9 cellular contexts compared by ENCODE assay signal in the genomic region with DNA sequence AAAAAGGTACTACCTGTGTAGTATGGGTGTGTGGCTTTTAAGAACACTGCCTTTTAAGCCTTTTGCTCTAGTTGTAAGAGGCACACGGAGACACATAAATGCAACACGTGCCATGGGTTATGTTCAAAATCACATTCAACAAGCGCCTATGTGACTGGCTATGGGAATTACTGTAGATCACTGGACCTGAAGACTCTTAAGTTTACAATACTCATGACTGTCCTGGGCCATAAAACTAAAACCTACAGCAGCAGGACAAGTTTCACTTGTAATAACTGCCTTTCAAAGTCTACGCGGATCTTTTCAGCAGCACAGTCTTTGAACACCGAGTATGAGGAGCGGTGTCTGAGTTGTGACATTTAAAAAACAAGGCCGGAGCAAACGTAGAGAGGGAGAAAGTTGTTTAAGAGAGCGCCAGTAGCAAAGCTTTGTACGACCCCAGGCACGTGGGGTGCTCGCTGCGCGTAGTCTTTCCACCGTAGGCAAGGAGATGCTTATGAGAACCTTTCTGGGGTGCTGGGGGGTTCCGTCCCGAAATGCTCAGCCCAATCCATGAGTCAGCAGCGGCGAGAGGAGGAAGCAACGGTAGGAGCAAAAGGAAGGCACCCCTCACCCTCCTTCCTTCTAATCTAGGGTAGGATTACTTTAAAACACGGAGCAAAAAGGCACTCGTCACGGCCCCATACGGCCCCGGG. TPM values are rescaled to one million over a fixed set of nuclear protein-coding genes. Genes with fewer than 3 reads are reported as not detected.
DNase-seq lines count a peak whose midpoint lies in the region; ATAC-seq, FAIRE-seq and TF ChIP-seq lines count a peak whose summit lies in the region.
"Had no signal": no experiment of that assay in that cellular context is flagged by ENCODE, and none has a peak within 500 bp of the region (broad histone marks: within the 10 kb centered on the region; RNA-seq: fewer than 3 reads in every experiment).

No MANE protein-coding gene starts in this region.

- no peaks in the 10 kb centered on the region for H3K9me3 ChIP-seq in Loucy (ENCODE audit: insufficient read depth, low read depth, low read length)
- no peaks in the 10 kb centered on the region for H3K9me3 ChIP-seq in neutrophil

- H3K4me3 ChIP-seq in Loucy (ENCODE audit: low read length, poor library complexity, severe bottlenecking) = peak overlapping the region; percentile 89
- peak overlapping the region; percentile 72 to 82 for H3K4me3 ChIP-seq in neutrophil (ENCODE audit: low read depth in 1 of 2, low read length in 1 of 2)

- H3K27me3 ChIP-seq in Loucy (ENCODE audit: insufficient read depth, low read length, poor library complexity, severe bottlenecking) = no peaks in the 10 kb centered on the region
- H3K27me3 ChIP-seq in neutrophil = no peaks in the 10 kb centered on the region

- H3K9ac ChIP-seq in Loucy (ENCODE audit: low read depth, low read length, poor library complexity, severe bottlenecking) = peak overlapping the region; percentile 86

- CTCF ChIA-PET in activated CD8-positive, alpha-beta memory T cell treated with anti-CD3 and anti-CD28 coated beads, Interleukin-2, amount 10 ng/mL, durations not matched to agents 7 days and 5 days (lab: Charles Lee) = no interaction called here

- H3K4me1 ChIP-seq in Loucy (ENCODE audit: insufficient read depth, low read length, poor library complexity, severe bottlenecking) (peaks cover 42% of the 10 kb centered on the region), neutrophil (ENCODE audit: control insufficient read depth in 1 of 2, insufficient read depth in 1 of 2, low read depth in 1 of 2, low read length in 1 of 2) (peaks cover 32 to 36% of the 10 kb centered on the region in 2 experiments)

- peak overlapping the region; percentile 81 for H3K27ac ChIP-seq in neutrophil

- in situ Hi-C loops in G401 (cut with HindIII; ENCODE audit: low sequenced_read_pairs) = no loop called here

- H3K9me3 Mint-ChIP-seq in activated CD8-positive, alpha-beta memory T cell treated with anti-CD3 and anti-CD28 coated beads, Interleukin-2, amount 10 ng/mL, durations not matched to agents 7 days and 5 days (ENCODE audit: low read depth) = no peaks in the 10 kb centered on the region

- H3K4me2 ChIP-seq in Loucy (ENCODE audit: low read depth, low read length, poor library complexity, severe bottlenecking) = peak overlapping the region; percentile 90

- H4K20me1 ChIP-seq in Loucy (ENCODE audit: insufficient read depth, low read length, poor library complexity, severe bottlenecking) = peaks cover 36% of the 10 kb centered on the region

- DNase-seq in G401 (ENCODE audit: low spot score) (peak; percentile 14), fibroblast of gingiva (ENCODE audit: low read depth) (peak; percentile 20), urothelium cell line (ENCODE audit: low spot score) (peak; percentile 33), 8988T (no peak)
- peak; percentile 61 for DNase-seq in activated CD8-positive, alpha-beta memory T cell treated with anti-CD3 and anti-CD28 coated beads, Interleukin-2, amount 10 ng/mL, durations not matched to agents 7 days and 5 days

- peaks cover 9% of the 10 kb centered on the region; the same call in 1 of the 2 replicates for H3K36me3 ChIP-seq in Loucy (ENCODE audit: insufficient read depth, low read length)
- H3K36me3 ChIP-seq in neutrophil = peaks cover 11% of the 10 kb centered on the region

- H3K9me2 ChIP-seq in Loucy (replicated peaks; ENCODE audit: low read depth, low read length) = no peaks in the 10 kb centered on the region

- H3K79me2 ChIP-seq in Loucy (ENCODE audit: insufficient read depth, low read length) = peaks cover 78% of the 10 kb centered on the region

- no peaks in the 10 kb centered on the region for H3K27me3 Mint-ChIP-seq in activated CD8-positive, alpha-beta memory T cell treated with anti-CD3 and anti-CD28 coated beads, Interleukin-2, amount 10 ng/mL, durations not matched to agents 7 days and 5 days

- peak overlapping the region; percentile 100 for H2AFZ ChIP-seq in Loucy (ENCODE audit: low read length)

- peak overlapping the region; percentile 99 for H3K27ac Mint-ChIP-seq in activated CD8-positive, alpha-beta memory T cell treated with anti-CD3 and anti-CD28 coated beads, Interleukin-2, amount 10 ng/mL, durations not matched to agents 7 days and 5 days

- no peaks in the 10 kb centered on the region for H3F3A ChIP-seq in Loucy (ENCODE audit: low read depth)

- H3K4me3 Mint-ChIP-seq in activated CD8-positive, alpha-beta memory T cell treated with anti-CD3 and anti-CD28 coated beads, Interleukin-2, amount 10 ng/mL, durations not matched to agents 7 days and 5 days = peak overlapping the region; percentile 90

- no peak for FAIRE-seq in urothelium cell line (lab: Jason Lieb, UNC)
- FAIRE-seq: islet of Langerhans had no signal

- TF ChIP-seq CTCF in Loucy (conservative IDR thresholded peaks at IDR 0.05; ENCODE audit: low read length) (no peak), neutrophil (IDR thresholded peaks at IDR 0.05) (no peak)

- H3K36me3 Mint-ChIP-seq in activated CD8-positive, alpha-beta memory T cell treated with anti-CD3 and anti-CD28 coated beads, Interleukin-2, amount 10 ng/mL, durations not matched to agents 7 days and 5 days = peaks cover 35% of the 10 kb centered on the region

- peaks cover 60% of the 10 kb centered on the region for H3K4me1 Mint-ChIP-seq in activated CD8-positive, alpha-beta memory T cell treated with anti-CD3 and anti-CD28 coated beads, Interleukin-2, amount 10 ng/mL, durations not matched to agents 7 days and 5 days

- peak; percentile 28 for ATAC-seq in GM21528 (IDR thresholded peaks at IDR 0.05; ENCODE audit: low FRiP score, unreplicated experiment)
- peak; percentile 14 for ATAC-seq in activated CD8-positive, alpha-beta memory T cell treated with anti-CD3 and anti-CD28 coated beads, Interleukin-2, amount 10 ng/mL, durations not matched to agents 7 days and 5 days

RNA-seq across cellular contexts. Expression of a gene that starts 0.7 kb away (rescaled TPM):
- total RNA-seq in G401 (2014; rRNA removed; shearing (Covaris generic)) = 19.1 and 32.4 TPM in 2 replicates
- total RNA-seq in activated CD8-positive, alpha-beta memory T cell treated with anti-CD3 and anti-CD28 coated beads, Interleukin-2, amount 10 ng/mL, durations not matched to agents 7 days and 5 days = 10 to 100 TPM; 29.8 to 36.8 TPM

RNA-seq across cellular contexts. Expression of a gene that starts 3.5 kb away (rescaled TPM):
- total RNA-seq in G401 (2014; rRNA removed; shearing (Covaris generic)) = 323 and 371 TPM in 2 replicates
- total RNA-seq in activated CD8-positive, alpha-beta memory T cell treated with anti-CD3 and anti-CD28 coated beads, Interleukin-2, amount 10 ng/mL, durations not matched to agents 7 days and 5 days = 100 to 1,000 TPM; 138 to 195 TPM

RNA-seq across cellular contexts. Expression of a gene that starts 46.7 kb away (rescaled TPM):
- total RNA-seq in G401 (2014; rRNA removed; shearing (Covaris generic)) = 123 and 157 TPM in 2 replicates
- total RNA-seq in activated CD8-positive, alpha-beta memory T cell treated with anti-CD3 and anti-CD28 coated beads, Interleukin-2, amount 10 ng/mL, durations not matched to agents 7 days and 5 days = 10 to 100 TPM; 58.1 to 69.0 TPM
